Comparison of ENCODE assay signal across 8 cellular contexts in genomic region chr17:8222630-8223355, GRCh38. TPM values are rescaled to one million over a fixed set of nuclear protein-coding genes. Genes with fewer than 3 reads are reported as not detected.
DNase-seq lines count a peak whose midpoint lies in the region; ATAC-seq and TF ChIP-seq lines count a peak whose summit lies in the region.

No MANE protein-coding gene starts in this region.

- peak overlapping the region; percentile 95 to 98 for H3K27ac Mint-ChIP-seq in T-cell

- H3K4me1 Mint-ChIP-seq in T-cell: peaks cover 61 to 73% (median 69%) of the 10 kb centered on the region in 3 donors

- no peaks in the 10 kb centered on the region for H3K27me3 ChIP-seq in left ventricle myocardium inferior (ENCODE audit: low read depth)
- H3K27me3 ChIP-seq in prostate gland (replicated peaks; ENCODE audit: insufficient read depth): no peaks in the 10 kb centered on the region

- ATAC-seq in HG02623 (IDR thresholded peaks at IDR 0.05; ENCODE audit: unreplicated experiment) (peak; percentile 17), T-cell (replicated peaks in 1 of 4) (peak; percentile 57 to 59 (median 58))

- peak; percentile 81 for TF ChIP-seq POLR2A in prostate gland (IDR thresholded peaks at IDR 0.05)

- H3K4me3 ChIP-seq in GM12864 (ENCODE audit: low read depth, low read length) (peak overlapping the region; percentile 68), left ventricle myocardium inferior (peak overlapping the region; percentile 75), prostate gland (peak overlapping the region; percentile 41 to 55)

- peaks cover 20% of the 10 kb centered on the region for H3K36me3 Mint-ChIP-seq in T-cell

- H3K9me3 Mint-ChIP-seq in T-cell: no peaks in the 10 kb centered on the region

- peak; percentile 79 for DNase-seq in GM12864 (ENCODE audit: low read depth)
- peak; percentile 29 for DNase-seq in NCI-H128 (lab: John Stamatoyannopoulos, UW; ENCODE audit: unreplicated experiment)
- peak; percentile 75 to 90 (median 84) for DNase-seq in T-cell
- DNase-seq in amniotic epithelial cell (ENCODE audit: low read depth): peak; percentile 89
- DNase-seq in left ventricle myocardium inferior: peak; percentile 95
- peak; percentile 90 for DNase-seq in prostate gland (ENCODE audit: low spot score)
- peak; percentile 97 for DNase-seq in ureter (ENCODE audit: low spot score)

- H3K4me1 ChIP-seq in left ventricle myocardium inferior (peaks cover 52% of the 10 kb centered on the region), prostate gland (replicated peaks) (peaks cover 9% of the 10 kb centered on the region)

- peaks cover 0 to 9% of the 10 kb centered on the region in 2 donors for H3K27me3 Mint-ChIP-seq in T-cell

- H3K9me3 ChIP-seq in left ventricle myocardium inferior (replicated peaks): no peaks in the 10 kb centered on the region
- H3K9me3 ChIP-seq in prostate gland: no peaks in the 10 kb centered on the region

- WGBS in prostate gland: under 1% methylated on average over 48 of the region's 49 CpGs

- peak overlapping the region; percentile 87 to 94 (median 92) for H3K4me3 Mint-ChIP-seq in T-cell

- intact Hi-C loops in left ventricle myocardium inferior (cut with micrococcal nuclease) (loop anchor here (2.0 to 5.0 kb wide), 2 partner anchors 35 to 104 kb away; partner anchors contain the start of gene ALOXE3), prostate gland (cut with DNase I) (loop anchor here (1.0 kb wide), 1 partner anchor 35 kb away; no protein-coding TSS in a partner anchor)

- CTCF ChIA-PET in T-cell (lab: Charles Lee): interaction anchor here in 1 of 2 donors (1.0 to 2.9 kb wide), 8 partner anchors 12 to 103 kb away, joined by 3 to 27 read pairs (median 7); partner anchors contain the start of genes AURKB, CTC1, PFAS and RANGRF

- H3K36me3 ChIP-seq in left ventricle myocardium inferior (peaks cover 6% of the 10 kb centered on the region), prostate gland (peaks cover 2 to 4% of the 10 kb centered on the region in 2 donors)

- H3K27ac ChIP-seq in left ventricle myocardium inferior (replicated peaks) (peak overlapping the region; percentile 99), prostate gland (peak overlapping the region; percentile 98 to 99)

- TF ChIP-seq CTCF in GM12864 (IDR thresholded peaks at IDR 0.05; ENCODE audit: low read depth, low read length, missing control alignments) (no peak), left ventricle myocardium inferior (IDR thresholded peaks at IDR 0.05; ENCODE audit: borderline replicate concordance) (no peak), prostate gland (IDR thresholded peaks at IDR 0.05) (peak in 1 of 4 experiments; percentile 10)

- POLR2A ChIA-PET in T-cell (lab: Charles Lee): interaction anchor here (0.9 to 3.3 kb wide), 5 partner anchors 21 to 62 kb away, joined by 3 to 17 read pairs (median 4); no protein-coding TSS in a partner anchor

RNA-seq across cellular contexts. Expression of gene AURKB, which starts 12.4 kb away (rescaled TPM):
- total RNA-seq in T-cell (1 to 10 TPM; 1.0 to 2.7 (median 1.7) TPM), left ventricle myocardium inferior (1.2 TPM), prostate gland (1 to 10 TPM; 2.1 to 6.6 TPM), ureter (1.9 TPM)

RNA-seq across cellular contexts. Expression of gene CTC1, which starts 25.1 kb away (rescaled TPM):
- total RNA-seq in T-cell: 100 to 1,000 TPM; 230 to 309 (median 269) TPM
- total RNA-seq in left ventricle myocardium inferior: 14.6 TPM
- 10 to 100 TPM; 20.1 to 31.7 TPM for total RNA-seq in prostate gland
- total RNA-seq in ureter: 63.1 TPM

RNA-seq across cellular contexts. Expression of gene PFAS, which starts 26.3 kb away (rescaled TPM):
- total RNA-seq in T-cell (10 to 100 TPM; 31.5 to 52.4 (median 37.8) TPM), left ventricle myocardium inferior (9.8 TPM), prostate gland (10 to 100 TPM; 17.0 to 29.0 TPM), ureter (82.6 TPM)

RNA-seq across cellular contexts. Expression of gene BORCS6, which starts 32.8 kb away (rescaled TPM):
- total RNA-seq in T-cell (10 to 100 TPM in 3 of 5 donors, 1 to 10 TPM in 2; 6.7 to 21.3 (median 17.2) TPM), left ventricle myocardium inferior (8.4 TPM), prostate gland (10 to 100 TPM in 1 of 2 donors, 1 to 10 TPM in 1; 9.6 to 19.1 TPM), ureter (7.1 TPM)

RNA-seq across cellular contexts. Expression of gene TMEM107, which starts 46.6 kb away (rescaled TPM):
- total RNA-seq in T-cell: 10 to 100 TPM; 23.4 to 28.9 (median 25.0) TPM
- total RNA-seq in left ventricle myocardium inferior: 7.9 TPM
- total RNA-seq in prostate gland: 10 to 100 TPM in 1 of 2 donors, 1 to 10 TPM in 1; 8.6 to 13.9 TPM
- 17.1 TPM for total RNA-seq in ureter

Comparison
In these comparisons a context has a peak if more than half of its experiments do, and no peak if none do; other contexts are left out.
1. Peak in every context shown above with its lines: DNase-seq, ATAC-seq, H3K4me3 ChIP-seq and H3K27ac ChIP-seq.
2. DNase-seq: peak in every context shown above with its lines; median percentile 97 in ureter; 95 in left ventricle myocardium inferior; 90 in prostate gland; 89 in amniotic epithelial cell; 84 in T-cell; 79 in GM12864; 29 in NCI-H128.